Comparison of ENCODE assay signal across 25 cellular contexts in the genomic region with DNA sequence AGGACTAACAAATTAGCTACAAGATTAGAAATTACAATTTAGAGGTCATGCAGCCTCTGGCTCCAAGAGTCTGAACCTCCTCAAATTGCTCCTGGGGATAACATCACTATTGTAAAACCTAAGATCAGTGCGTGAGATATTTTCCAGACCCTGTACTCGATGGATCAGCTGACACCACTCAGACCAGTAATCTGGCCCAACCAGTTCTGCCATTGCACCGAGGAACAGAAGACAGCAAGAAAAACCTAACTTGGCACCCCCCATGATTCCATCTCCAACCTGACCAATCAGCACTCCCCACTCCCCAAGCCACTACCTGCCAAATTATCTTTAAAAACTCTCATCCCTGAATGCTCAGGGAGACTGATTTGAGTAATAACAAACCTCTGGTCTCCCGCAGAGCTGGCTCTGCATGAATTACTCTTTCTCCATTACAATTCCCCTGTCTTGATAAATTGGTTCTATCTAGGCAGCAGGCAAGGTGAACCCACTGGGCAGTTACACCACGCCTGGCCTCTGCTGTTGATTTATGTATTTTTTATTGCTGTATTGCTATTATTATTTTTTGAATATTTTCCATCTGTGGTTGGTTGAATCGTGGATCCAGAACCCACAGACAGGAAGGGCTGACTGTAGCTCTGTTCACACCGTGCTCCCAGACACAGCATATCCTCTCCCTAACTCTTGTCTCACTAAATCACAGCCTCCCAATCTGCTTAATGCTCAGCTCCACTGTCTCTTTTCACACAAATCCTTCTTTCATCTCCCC. TPM values are rescaled to one million over a fixed set of nuclear protein-coding genes. Genes with fewer than 3 reads are reported as not detected.
DNase-seq lines count a peak whose midpoint lies in the region; ATAC-seq, FAIRE-seq and TF ChIP-seq lines count a peak whose summit lies in the region.
"Had no signal": no experiment of that assay in that cellular context is flagged by ENCODE, and none has a peak within 500 bp of the region (broad histone marks: within the 10 kb centered on the region; RNA-seq: fewer than 3 reads in every experiment).

No MANE protein-coding gene starts in this region.

- no peak overlapping the region for H3K4me3 ChIP-seq in ACC112 (ENCODE audit: low read depth, low read length)
- no peak overlapping the region for H3K4me3 ChIP-seq in astrocyte of the spinal cord (ENCODE audit: low read depth, low read length)
- no peak overlapping the region for H3K4me3 ChIP-seq in lung
- H3K4me3 ChIP-seq: left ventricle myocardium inferior, SJSA1, uterus had no signal

- in situ Hi-C loops in astrocyte of the spinal cord (cut with HindIII; ENCODE audit: low sequenced_read_pairs), result no loop called here

- H3K27ac Mint-ChIP-seq in HFFc6, result peak overlapping the region; percentile 97
- H3K27ac Mint-ChIP-seq in natural killer cell treated with Interleukin-12 subunit alpha and Interleukin-12 subunit beta and Interleukin-15 and Interleukin-18, amount 100 ng/mL, for 72 hours, result peak overlapping the region in 1 of 2 donors; percentile 81
- H3K27ac Mint-ChIP-seq: stimulated activated naive CD8-positive, alpha-beta T cell treated with anti-CD3 and anti-CD28 coated beads, Interleukin-15, amount 100 ng/mL, for 72 hours had no signal

- H3K79me2 ChIP-seq in ACC112 (ENCODE audit: control insufficient read depth, insufficient read depth, low read length, unreplicated experiment), result peaks cover 40% of the 10 kb centered on the region

- H3K9me3 Mint-ChIP-seq in HFFc6, result no peaks in the 10 kb centered on the region
- H3K9me3 Mint-ChIP-seq in natural killer cell treated with Interleukin-12 subunit alpha and Interleukin-12 subunit beta and Interleukin-15 and Interleukin-18, amount 100 ng/mL, for 72 hours, result no peaks in the 10 kb centered on the region

- intact Hi-C loops in left colon (cut with DNase I, micrococcal nuclease), result no loop called here

- H3K9me3 ChIP-seq in lung (ENCODE audit: control insufficient read depth in 2 of 2, insufficient read depth in 1 of 2, low read length in 1 of 2), result no peaks in the 10 kb centered on the region
- H3K9me3 ChIP-seq: left ventricle myocardium inferior, SJSA1, uterus had no signal

- no peak for DNase-seq in HFFc6
- peak; percentile 20 for DNase-seq in astrocyte of the spinal cord (ENCODE audit: low read depth, low spot score)
- DNase-seq in lung (ENCODE audit: low spot score), result peak; percentile 37
- DNase-seq in activated CD8-positive, alpha-beta memory T cell treated with anti-CD3 and anti-CD28 coated beads, Interleukin-2, amount 50 U/mL, for 4 hours, result no peak
- no peak for DNase-seq in left colon
- no peak for DNase-seq in H54 (ENCODE audit: insufficient read length, low spot score)
- DNase-seq in natural killer cell treated with Interleukin-12 subunit alpha and Interleukin-12 subunit beta and Interleukin-15 and Interleukin-18, amount 100 ng/mL, for 72 hours (ENCODE audit: low spot score), result no peak
- DNase-seq: activated CD8-positive, alpha-beta memory T cell treated with anti-CD3 and anti-CD28 coated beads, Interleukin-2, amount 50 U/mL, for 48 hours; activated naive CD4-positive, alpha-beta T cell; brain microvascular endothelial cell; COR-L47; GDM1; hippocampal formation; left ventricle myocardium inferior; naive thymus-derived CD4-positive, alpha-beta T cell; NCI-H146; NCI-H524; stimulated activated naive CD8-positive, alpha-beta T cell treated with anti-CD3 and anti-CD28 coated beads, Interleukin-15, amount 100 ng/mL, for 72 hours; T-helper 9 cell; uterus had no signal

- peaks cover 9% of the 10 kb centered on the region; the same call in 1 of the 2 replicates for H3K36me3 ChIP-seq in ACC112 (ENCODE audit: insufficient read depth, low read length)
- H3K36me3 ChIP-seq in lung (ENCODE audit: control insufficient read depth in 2 of 2, insufficient read depth in 2 of 2, low read length in 2 of 2), result peaks cover 19 to 21% of the 10 kb centered on the region in 2 donors
- H3K36me3 ChIP-seq: uterus had no signal

- no peak for TF ChIP-seq POLR2A in H54 (IDR thresholded peaks at IDR 0.05; ENCODE audit: low read depth, low read length)

- H3K4me3 Mint-ChIP-seq in HFFc6, result no peak overlapping the region
- no peak overlapping the region for H3K4me3 Mint-ChIP-seq in natural killer cell treated with Interleukin-12 subunit alpha and Interleukin-12 subunit beta and Interleukin-15 and Interleukin-18, amount 100 ng/mL, for 72 hours
- H3K4me3 Mint-ChIP-seq: naive thymus-derived CD4-positive, alpha-beta T cell; stimulated activated naive CD8-positive, alpha-beta T cell treated with anti-CD3 and anti-CD28 coated beads, Interleukin-15, amount 100 ng/mL, for 72 hours had no signal

- 64 to 69% methylated on average over 7 of the region's 7 CpGs for WGBS in lung, 2 donors

- H3K4me1 ChIP-seq in ACC112 (ENCODE audit: control insufficient read depth, insufficient read depth, low read length, unreplicated experiment), result peaks cover 18% of the 10 kb centered on the region
- H3K4me1 ChIP-seq in lung (ENCODE audit: control insufficient read depth in 2 of 2, insufficient read depth in 2 of 2, low read length in 2 of 2), result peaks cover 0 to 1% of the 10 kb centered on the region in 2 donors

- no peaks in the 10 kb centered on the region for H3K27me3 ChIP-seq in ACC112 (ENCODE audit: insufficient read depth, low read length)
- H3K27me3 ChIP-seq in lung (ENCODE audit: control insufficient read depth, insufficient read depth), result no peaks in the 10 kb centered on the region
- H3K27me3 ChIP-seq: brain microvascular endothelial cell, SJSA1, uterus had no signal

- peak overlapping the region; percentile 8 for H2AFZ ChIP-seq in ACC112 (ENCODE audit: low read length, unreplicated experiment)

- peaks cover 39% of the 10 kb centered on the region for H3K4me1 Mint-ChIP-seq in HFFc6 (ENCODE audit: low read depth)
- peaks cover 14 to 20% of the 10 kb centered on the region in 2 donors for H3K4me1 Mint-ChIP-seq in natural killer cell treated with Interleukin-12 subunit alpha and Interleukin-12 subunit beta and Interleukin-15 and Interleukin-18, amount 100 ng/mL, for 72 hours (ENCODE audit: low read depth in 2 of 2)

- no peak for ATAC-seq in lung (ENCODE audit: insufficient read depth, low FRiP score)
- ATAC-seq in left colon, result no peak
- no peak for ATAC-seq in natural killer cell treated with Interleukin-12 subunit alpha and Interleukin-12 subunit beta and Interleukin-15 and Interleukin-18, amount 100 ng/mL, for 72 hours
- ATAC-seq: naive thymus-derived CD4-positive, alpha-beta T cell; stimulated activated naive CD8-positive, alpha-beta T cell treated with anti-CD3 and anti-CD28 coated beads, Interleukin-15, amount 100 ng/mL, for 72 hours had no signal

- no peak for FAIRE-seq in H54 (lab: Jason Lieb, UNC)
- FAIRE-seq: GM12891, HTR-8/SVneo had no signal

- H3K36me3 Mint-ChIP-seq in HFFc6 (ENCODE audit: low read depth), result peaks cover 5% of the 10 kb centered on the region; the same call in 1 of the 2 replicates
- peaks cover 5% of the 10 kb centered on the region for H3K36me3 Mint-ChIP-seq in natural killer cell treated with Interleukin-12 subunit alpha and Interleukin-12 subunit beta and Interleukin-15 and Interleukin-18, amount 100 ng/mL, for 72 hours

- H3K27me3 Mint-ChIP-seq in HFFc6 (ENCODE audit: insufficient read depth), result no peaks in the 10 kb centered on the region; the same call in 1 of the 2 replicates
- no peaks in the 10 kb centered on the region for H3K27me3 Mint-ChIP-seq in natural killer cell treated with Interleukin-12 subunit alpha and Interleukin-12 subunit beta and Interleukin-15 and Interleukin-18, amount 100 ng/mL, for 72 hours
- H3K27me3 Mint-ChIP-seq: naive thymus-derived CD4-positive, alpha-beta T cell; stimulated activated naive CD8-positive, alpha-beta T cell treated with anti-CD3 and anti-CD28 coated beads, Interleukin-15, amount 100 ng/mL, for 72 hours had no signal

- peak overlapping the region; percentile 96 for H3K27ac ChIP-seq in ACC112 (ENCODE audit: low read depth, low read length)
- H3K27ac ChIP-seq in lung (ENCODE audit: low read depth in 1 of 2, low read length in 1 of 2), result peak overlapping the region in 1 of 2 donors; percentile 32
- H3K27ac ChIP-seq: left ventricle myocardium inferior, SJSA1 had no signal

- TF ChIP-seq CTCF in HFFc6 (IDR thresholded peaks at IDR 0.05), result no peak
- no peak for TF ChIP-seq CTCF in astrocyte of the spinal cord (IDR thresholded peaks at IDR 0.05; ENCODE audit: low read depth, low read length)
- no peak for TF ChIP-seq CTCF in lung (IDR thresholded peaks at IDR 0.05; ENCODE audit: control extremely low read depth, extremely low read depth)

RNA-seq across cellular contexts. Expression of gene HEBP1, which starts 9.2 kb away (rescaled TPM):
- 100 to 1,000 TPM in 1 of 6 experiments, 10 to 100 TPM in 5; 65.0 to 100 (median 70.8) TPM for total RNA-seq in HFFc6 (2021; fragmentation: NEBNext Ultra II Directional; extraction: Animal tissue kit (Norgen Biotek cat#: 25700))
- total RNA-seq in lung (10 to 100 TPM; 40.5 to 62.7 TPM), left colon (10 to 100 TPM; 26.0 to 62.9 TPM)
- polyA plus RNA-seq in lung, result 10 to 100 TPM; 48.2 to 59.1 TPM
- total RNA-seq in natural killer cell treated with Interleukin-12 subunit alpha and Interleukin-12 subunit beta and Interleukin-15 and Interleukin-18, amount 100 ng/mL, for 72 hours, result 10 to 100 TPM; 11.2 to 13.9 TPM

RNA-seq across cellular contexts. Expression of gene GPRC5D, which starts 38.9 kb away (rescaled TPM):
- not detected for total RNA-seq in HFFc6 (2021; fragmentation: NEBNext Ultra II Directional; extraction: Animal tissue kit (Norgen Biotek cat#: 25700))
- total RNA-seq in lung (not detected), left colon (under 1 TPM in 1 of 2 donors, not detected in 1; 0.28 TPM)
- under 1 TPM; 0.14 to 0.30 TPM for polyA plus RNA-seq in lung
- total RNA-seq in natural killer cell treated with Interleukin-12 subunit alpha and Interleukin-12 subunit beta and Interleukin-15 and Interleukin-18, amount 100 ng/mL, for 72 hours, result not detected
- total RNA-seq: H4, left ventricle myocardium inferior, SJSA1, uterus had no signal

RNA-seq across cellular contexts. Expression of gene FAM234B, which starts 53.3 kb away (rescaled TPM):
- total RNA-seq in HFFc6 (2021; fragmentation: NEBNext Ultra II Directional; extraction: Animal tissue kit (Norgen Biotek cat#: 25700)), result 1 to 10 TPM; 3.0 to 4.6 (median 3.7) TPM
- total RNA-seq in lung (10 to 100 TPM in 1 of 2 donors, 1 to 10 TPM in 1; 9.0 to 10.4 TPM), left colon (1 to 10 TPM; 1.3 to 1.7 TPM)
- 1 to 10 TPM; 1.4 to 3.6 TPM for polyA plus RNA-seq in lung
- total RNA-seq in natural killer cell treated with Interleukin-12 subunit alpha and Interleukin-12 subunit beta and Interleukin-15 and Interleukin-18, amount 100 ng/mL, for 72 hours, result 10 to 100 TPM in 1 of 2 donors, 1 to 10 TPM in 1; 7.2 to 10.1 TPM

Comparison
In these comparisons a context has a peak if more than half of its experiments do, and no peak if none do; other contexts are left out.
1. DNase-seq: peak in astrocyte of the spinal cord (single experiment) and lung (single experiment); none in HFFc6 (single experiment), activated CD8-positive, alpha-beta memory T cell treated with anti-CD3 and anti-CD28 coated beads, Interleukin-2, amount 50 U/mL, for 4 hours (single experiment), left colon (0 of 2), H54 (single experiment) and natural killer cell treated with Interleukin-12 subunit alpha and Interleukin-12 subunit beta and Interleukin-15 and Interleukin-18, amount 100 ng/mL, for 72 hours (single experiment).